ENCODE assay signal across 8 cellular contexts in genomic region chr9:95317119-95317892, GRCh38.
A peak's percentile ranks its signal among the peaks of the same experiment; 100 is the strongest.
DNase-seq lines count a peak whose midpoint lies in the region; ATAC-seq and TF ChIP-seq lines count a peak whose summit lies in the region.

TSS of gene FANCC (minus strand) at chr9:95317709. CDS start at chr9:95249291, 68,418 bp downstream.

- no peaks in the 10 kb centered on the region for H3K9me3 ChIP-seq in HUES6 (ENCODE audit: control insufficient read depth, insufficient read depth, low read depth, low read length)
- H3K9me3 ChIP-seq in OCI-LY3 (ENCODE audit: insufficient read depth, low read length) = no peaks in the 10 kb centered on the region

- 0 out of 2 replicates have a peak, but pooled peaks cover 3% of the 10 kb centered on the region for H4K20me1 ChIP-seq in OCI-LY3 (ENCODE audit: insufficient read depth, low read length)

- no peaks in the 10 kb centered on the region for H3K36me3 ChIP-seq in HUES6 (ENCODE audit: control insufficient read depth, insufficient read depth, low read length)
- no peaks in the 10 kb centered on the region for H3K36me3 ChIP-seq in OCI-LY3 (replicated peaks; ENCODE audit: low read depth, low read length)

- H3K4me1 ChIP-seq in HUES6 (ENCODE audit: control insufficient read depth, insufficient read depth, low read length) (peaks cover 13% of the 10 kb centered on the region; the same call in 1 of the 2 replicates), OCI-LY3 (ENCODE audit: low read length) (peaks cover 8% of the 10 kb centered on the region; the same call in 1 of the 2 replicates)

- ATAC-seq in GM21390 (IDR thresholded peaks at IDR 0.05; ENCODE audit: unreplicated experiment) = peak; percentile 77

- H3K4me3 ChIP-seq in HUES6 (ENCODE audit: low read depth, low read length) (peak within 1 kb of the TSS; percentile 75), OCI-LY3 (ENCODE audit: low read length) (peak within 1 kb of the TSS; percentile 93)

- H3K27ac ChIP-seq in HUES6 (ENCODE audit: low read depth, low read length) (peak within 1 kb of the TSS; percentile 99), OCI-LY3 (ENCODE audit: low read length) (peak within 1 kb of the TSS; percentile 80)

- no peaks in the 10 kb centered on the region for H3K27me3 ChIP-seq in HUES6 (ENCODE audit: control insufficient read depth, insufficient read depth, low read length)
- no peaks in the 10 kb centered on the region for H3K27me3 ChIP-seq in OCI-LY3 (ENCODE audit: low read depth, low read length)

- DNase-seq in D341Med (ENCODE audit: low spot score) = peak; percentile 95
- DNase-seq in activated CD8-positive, alpha-beta memory T cell treated with anti-CD3 and anti-CD28 coated beads, Interleukin-2, amount 50 U/mL, for 48 hours = peak; percentile 94
- peak; percentile 75 for DNase-seq in epidermal melanocyte (ENCODE audit: insufficient read length, low spot score)
- DNase-seq in middle frontal gyrus (ENCODE audit: extremely low spot score, low spot score) = peak; percentile 79
- DNase-seq in stimulated activated CD8-positive, alpha-beta memory T cell treated with anti-CD3 and anti-CD28 coated beads, Interleukin-2, amount 100 ng/mL, for 1 hour (ENCODE audit: low read depth in 2 of 2) = peak; percentile 61 to 80

- no peak for TF ChIP-seq CTCF in OCI-LY3 (IDR thresholded peaks at IDR 0.05; ENCODE audit: low read depth, low read length)

- H3K9ac ChIP-seq in HUES6 (ENCODE audit: low read length) (peak within 1 kb of the TSS; percentile 97), OCI-LY3 (ENCODE audit: low read length) (peak within 1 kb of the TSS; percentile 93)

- H3K79me2 ChIP-seq in OCI-LY3 (ENCODE audit: low read length) = peaks cover 25% of the 10 kb centered on the region

- H2AFZ ChIP-seq in OCI-LY3 (ENCODE audit: low read depth, low read length) = peak within 1 kb of the TSS; percentile 98

- H3K4me2 ChIP-seq in OCI-LY3 (ENCODE audit: low read length) = peak within 1 kb of the TSS; percentile 74

Comparison
In these comparisons a context has a peak if more than half of its experiments do, and no peak if none do; other contexts are left out.
1. Peak in every context shown above with its lines: DNase-seq, ATAC-seq, H3K4me3 ChIP-seq and H3K27ac ChIP-seq.